In the genomic region with DNA sequence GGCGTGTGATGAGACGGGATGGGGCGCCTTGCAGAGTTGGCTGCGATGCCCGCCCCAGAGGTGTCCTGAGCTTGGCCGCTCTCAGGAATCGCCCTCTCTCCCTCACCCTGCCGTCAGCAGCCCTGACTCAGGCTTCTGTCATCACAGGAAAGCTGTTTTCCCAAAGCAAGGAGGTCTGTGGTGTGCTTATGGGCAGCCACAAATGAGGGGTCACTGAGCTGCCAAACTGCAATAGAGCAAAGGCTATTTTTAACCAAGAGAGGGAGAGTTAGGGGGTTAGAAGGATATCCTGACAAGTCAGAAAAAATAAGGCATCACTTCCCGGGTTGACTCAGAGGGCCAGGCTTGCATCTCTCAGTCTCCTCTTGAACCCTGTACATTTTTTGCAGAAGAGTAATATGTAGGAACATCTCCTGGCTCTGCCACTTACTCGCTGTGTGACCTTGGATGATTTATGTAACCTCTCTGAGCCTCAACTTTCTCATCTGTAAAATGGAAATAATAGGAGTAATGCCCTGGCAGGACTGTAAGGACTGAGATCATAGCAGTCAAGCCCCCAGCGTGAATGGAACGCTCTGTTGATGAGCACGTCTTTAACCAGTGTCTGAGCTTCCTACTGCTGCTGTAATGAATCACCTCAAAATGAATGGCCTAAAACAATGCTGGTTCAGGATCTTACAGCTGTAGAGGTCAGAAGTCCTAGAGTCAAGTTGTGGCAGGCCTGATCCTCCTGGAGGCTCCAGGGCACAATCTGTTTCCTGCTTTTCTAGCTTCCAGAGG, we compare ENCODE assay signal across 14 cellular contexts.
DNase-seq lines count a peak whose midpoint lies in the region; TF ChIP-seq lines count a peak whose summit lies in the region.
"Had no signal": no experiment of that assay in that cellular context is flagged by ENCODE, and none has a peak within 500 bp of the region (broad histone marks: within the 10 kb centered on the region; RNA-seq: fewer than 3 reads in every experiment).

No MANE protein-coding gene starts in this region.

- H4K20me1 ChIP-seq in fibroblast of lung (ENCODE audit: control insufficient read depth, extremely low read depth, insufficient read depth, low read length), result no peaks in the 10 kb centered on the region

- H3K4me3 ChIP-seq in SJCRH30 (no peak overlapping the region), fibroblast of lung (replicated peaks in 1 of 4; ENCODE audit: control extremely low read depth in 1 of 4, insufficient read depth in 1 of 4, low read depth in 3 of 4, low read length in 4 of 4) (no peak overlapping the region)
- H3K4me3 ChIP-seq: lower lobe of right lung had no signal

- H3K4me1 ChIP-seq in SJCRH30 (peaks cover 20% of the 10 kb centered on the region), fibroblast of lung (ENCODE audit: control insufficient read depth, extremely low read depth, insufficient read depth, low read length) (peaks cover 10% of the 10 kb centered on the region)
- H3K4me1 ChIP-seq: lower lobe of right lung had no signal

- H3K4me2 ChIP-seq in fibroblast of lung (ENCODE audit: extremely low read depth, insufficient read depth, low read length), result peak overlapping the region; percentile 54

- H3K9ac ChIP-seq in fibroblast of lung (ENCODE audit: insufficient read depth, low read length), result no peak overlapping the region

- peaks cover 5% of the 10 kb centered on the region for H3K9me3 ChIP-seq in SJCRH30 (replicated peaks)
- no peaks in the 10 kb centered on the region for H3K9me3 ChIP-seq in fibroblast of lung (ENCODE audit: control insufficient read depth, insufficient read depth, low read depth, low read length)
- H3K9me3 ChIP-seq: lower lobe of right lung had no signal

- peak overlapping the region; percentile 25 for H3K27ac ChIP-seq in SJCRH30
- peak overlapping the region; percentile 75 for H3K27ac ChIP-seq in fibroblast of lung (ENCODE audit: insufficient read depth, low read length)
- H3K27ac ChIP-seq: HL-60, lower lobe of right lung had no signal

- DNase-seq in ELR (ENCODE audit: low read depth) (peak; percentile 100), SJCRH30 (peak; percentile 77 to 79), fibroblast of lung (ENCODE audit: low read depth in 2 of 2) (peak; percentile 98 to 100), renal cortical epithelial cell (ENCODE audit: low read depth) (peak; percentile 97), NCI-H524 (lab: John Stamatoyannopoulos, UW) (no peak), GM20000 (ENCODE audit: low spot score) (no peak), RPMI8226 (no peak)
- DNase-seq in activated effector memory CD4-positive, alpha-beta T cell treated with Interleukin-2 at 50 U/mL for 16 hours, result no peak
- DNase-seq: DMS79 treated with DMSO at 0.1 percent for 48 hours; endodermal cell; lower lobe of right lung; NCI-H187; stimulated activated CD8-positive, alpha-beta memory T cell treated with anti-CD3 and anti-CD28 coated beads, Interleukin-4, amount 100 ng/mL, for 48 hours had no signal

- H3K36me3 ChIP-seq in SJCRH30 (no peaks in the 10 kb centered on the region), fibroblast of lung (ENCODE audit: control insufficient read depth, insufficient read depth, low read length) (no peaks in the 10 kb centered on the region)
- H3K36me3 ChIP-seq: lower lobe of right lung had no signal

- no peaks in the 10 kb centered on the region for H3K79me2 ChIP-seq in fibroblast of lung (ENCODE audit: control insufficient read depth, insufficient read depth, low read length)

- no peak overlapping the region for H2AFZ ChIP-seq in fibroblast of lung (ENCODE audit: low read length)

- no peak for TF ChIP-seq CTCF in fibroblast of lung (conservative IDR thresholded peaks at IDR 0.05 in 1 of 2, IDR thresholded peaks at IDR 0.05 in 1 of 2; ENCODE audit: low read depth in 1 of 2, low read length in 2 of 2)
- no peak for TF ChIP-seq CTCF in GM20000 (IDR thresholded peaks at IDR 0.05; ENCODE audit: extremely low read depth, missing control alignments)

- H3K27me3 ChIP-seq in SJCRH30 (no peaks in the 10 kb centered on the region), fibroblast of lung (ENCODE audit: control insufficient read depth, insufficient read depth, low read length) (no peaks in the 10 kb centered on the region)

Comparison
In these comparisons a context has a peak if more than half of its experiments do, and no peak if none do; other contexts are left out.
1. DNase-seq: peak in ELR (single experiment), SJCRH30 (2 of 2), fibroblast of lung (2 of 2) and renal cortical epithelial cell (single experiment); none in NCI-H524 (0 of 2), GM20000 (single experiment), RPMI8226 (single experiment) and activated effector memory CD4-positive, alpha-beta T cell treated with Interleukin-2 at 50 U/mL for 16 hours (single experiment).